In genomic region chr16:1688807-1689560, GRCh38 we compare ENCODE assay signal across 11 cellular contexts. TPM values are rescaled to one million over a fixed set of nuclear protein-coding genes. Genes with fewer than 3 reads are reported as not detected.
DNase-seq lines count a peak whose midpoint lies in the region; ATAC-seq, FAIRE-seq and TF ChIP-seq lines count a peak whose summit lies in the region.
"Had no signal": no experiment of that assay in that cellular context is flagged by ENCODE, and none has a peak within 500 bp of the region (broad histone marks: within the 10 kb centered on the region; RNA-seq: fewer than 3 reads in every experiment).

No MANE protein-coding gene starts in this region.

- H3K36me3 ChIP-seq in thoracic aorta (peaks cover 11% of the 10 kb centered on the region), ovary (no peaks in the 10 kb centered on the region)

- 78 to 83% (median 80%) methylated on average over 10 of the region's 10 CpGs for WGBS in ovary, 3 donors

- no peak overlapping the region for H3K4me3 Mint-ChIP-seq in CD14-positive monocyte
- H3K4me3 Mint-ChIP-seq: activated CD4-positive, alpha-beta memory T cell treated with anti-CD3 and anti-CD28 coated beads, Interleukin-2, amount 10 ng/mL, durations not matched to agents 7 days and 5 days; activated naive CD8-positive, alpha-beta T cell treated with anti-CD3 and anti-CD28 coated beads, Interleukin-2, amount 50 U/mL, for 24 hours had no signal

- TF ChIP-seq EP300 in Ishikawa (IDR thresholded peaks at IDR 0.05; ENCODE audit: borderline replicate concordance) (peak; percentile 77), ovary (IDR thresholded peaks at IDR 0.05) (no peak)

- intact Hi-C loops in CD14-positive monocyte (cut with micrococcal nuclease) = no loop called here
- intact Hi-C loops in ovary (cut with DNase I) = loop anchor here in 1 of 4 donors (10.0 kb wide), 1 partner anchor 1164 kb away; the partner anchor contains the start of gene CAPN15

- no peak for TF ChIP-seq CTCF in astrocyte of the spinal cord (IDR thresholded peaks at IDR 0.05; ENCODE audit: low read depth, low read length)
- TF ChIP-seq CTCF in thoracic aorta (IDR thresholded peaks at IDR 0.05) = no peak
- no peak for TF ChIP-seq CTCF in CD14-positive monocyte (IDR thresholded peaks at IDR 0.05)
- no peak for TF ChIP-seq CTCF in ovary (IDR thresholded peaks at IDR 0.05)

- TF ChIP-seq RAD21 in Ishikawa (IDR thresholded peaks at IDR 0.05; ENCODE audit: low read depth) = no peak

- in situ Hi-C loops in astrocyte of the spinal cord (cut with HindIII; ENCODE audit: low sequenced_read_pairs) = no loop called here

- no peak for TF ChIP-seq POLR2A in ovary (IDR thresholded peaks at IDR 0.05)

- H3K36me3 Mint-ChIP-seq in CD14-positive monocyte = peaks cover 62 to 84% of the 10 kb centered on the region in 2 donors

- H3K4me1 ChIP-seq in thoracic aorta (ENCODE audit: control insufficient read depth in 1 of 2, low read depth in 2 of 2) (peaks cover 3 to 43% of the 10 kb centered on the region in 2 donors), ovary (ENCODE audit: insufficient read depth) (no peaks in the 10 kb centered on the region)

- peak; percentile 96 for FAIRE-seq in islet of Langerhans (lab: Jason Lieb, UNC)

- H3K27ac Mint-ChIP-seq in CD14-positive monocyte = peak overlapping the region in 1 of 7 donors; percentile 61
- H3K27ac Mint-ChIP-seq: activated CD4-positive, alpha-beta memory T cell treated with anti-CD3 and anti-CD28 coated beads, Interleukin-2, amount 10 ng/mL, durations not matched to agents 7 days and 5 days; activated naive CD8-positive, alpha-beta T cell treated with anti-CD3 and anti-CD28 coated beads, Interleukin-2, amount 50 U/mL, for 24 hours had no signal

- H3K27me3 Mint-ChIP-seq in CD14-positive monocyte (ENCODE audit: low read depth in 3 of 3) = no peaks in the 10 kb centered on the region
- H3K27me3 Mint-ChIP-seq: activated CD4-positive, alpha-beta memory T cell treated with anti-CD3 and anti-CD28 coated beads, Interleukin-2, amount 10 ng/mL, durations not matched to agents 7 days and 5 days; activated naive CD8-positive, alpha-beta T cell treated with anti-CD3 and anti-CD28 coated beads, Interleukin-2, amount 50 U/mL, for 24 hours had no signal

- DNase-seq in astrocyte of the spinal cord (ENCODE audit: low read depth, low spot score) = peak; percentile 88
- peak; percentile 39 for DNase-seq in thoracic aorta (ENCODE audit: low spot score)
- no peak for DNase-seq in CD14-positive monocyte (ENCODE audit: low spot score)
- DNase-seq in ovary = no peak
- no peak for DNase-seq in NCI-H2171 treated with DMSO at 0.1 percent for 48 hours (lab: John Stamatoyannopoulos, UW)
- DNase-seq: activated CD4-positive, alpha-beta memory T cell treated with anti-CD3 and anti-CD28 coated beads, Interleukin-2, amount 10 ng/mL, durations not matched to agents 7 days and 5 days; activated naive CD8-positive, alpha-beta T cell treated with anti-CD3 and anti-CD28 coated beads, Interleukin-2, amount 50 U/mL, for 24 hours; DMS 273 treated with DMSO at 0.1 percent for 48 hours; KBM-7 had no signal

- H3K27me3 ChIP-seq in thoracic aorta (replicated peaks; ENCODE audit: insufficient read depth) = no peaks in the 10 kb centered on the region
- H3K27me3 ChIP-seq in ovary = no peaks in the 10 kb centered on the region

- H3K27ac ChIP-seq in thoracic aorta (peak overlapping the region; percentile 81 to 89), ovary (no peak overlapping the region)

- no peaks in the 10 kb centered on the region for H3K4me1 Mint-ChIP-seq in CD14-positive monocyte

- H3K4me3 ChIP-seq in astrocyte of the spinal cord (ENCODE audit: low read depth, low read length) = no peak overlapping the region
- H3K4me3 ChIP-seq in thoracic aorta = no peak overlapping the region
- H3K4me3 ChIP-seq in ovary = no peak overlapping the region

- H3K9me3 ChIP-seq in thoracic aorta = no peaks in the 10 kb centered on the region
- H3K9me3 ChIP-seq in ovary = no peaks in the 10 kb centered on the region

- ATAC-seq in thoracic aorta (ENCODE audit: insufficient number of reproducible peaks, low FRiP score, low read depth) = no peak
- ATAC-seq: activated naive CD8-positive, alpha-beta T cell treated with anti-CD3 and anti-CD28 coated beads, Interleukin-2, amount 50 U/mL, for 24 hours had no signal

- H3K9me3 Mint-ChIP-seq in CD14-positive monocyte = no peaks in the 10 kb centered on the region
- H3K9me3 Mint-ChIP-seq: activated CD4-positive, alpha-beta memory T cell treated with anti-CD3 and anti-CD28 coated beads, Interleukin-2, amount 10 ng/mL, durations not matched to agents 7 days and 5 days; activated naive CD8-positive, alpha-beta T cell treated with anti-CD3 and anti-CD28 coated beads, Interleukin-2, amount 50 U/mL, for 24 hours had no signal

TF ChIP-seq in Ishikawa, 13 proteins besides CTCF, POLR2A, EP300 and RAD21:
- TF ChIP-seq TCF12 (IDR thresholded peaks at IDR 0.05; ENCODE audit: low read depth) = peak; percentile 83; the same call in 1 of the 2 replicates
- peak; percentile 31 for TF ChIP-seq NFIC (IDR thresholded peaks at IDR 0.05)
- peak; percentile 94 for TF ChIP-seq TEAD4 (IDR thresholded peaks at IDR 0.05)
- TF ChIP-seq, protein P1, sequence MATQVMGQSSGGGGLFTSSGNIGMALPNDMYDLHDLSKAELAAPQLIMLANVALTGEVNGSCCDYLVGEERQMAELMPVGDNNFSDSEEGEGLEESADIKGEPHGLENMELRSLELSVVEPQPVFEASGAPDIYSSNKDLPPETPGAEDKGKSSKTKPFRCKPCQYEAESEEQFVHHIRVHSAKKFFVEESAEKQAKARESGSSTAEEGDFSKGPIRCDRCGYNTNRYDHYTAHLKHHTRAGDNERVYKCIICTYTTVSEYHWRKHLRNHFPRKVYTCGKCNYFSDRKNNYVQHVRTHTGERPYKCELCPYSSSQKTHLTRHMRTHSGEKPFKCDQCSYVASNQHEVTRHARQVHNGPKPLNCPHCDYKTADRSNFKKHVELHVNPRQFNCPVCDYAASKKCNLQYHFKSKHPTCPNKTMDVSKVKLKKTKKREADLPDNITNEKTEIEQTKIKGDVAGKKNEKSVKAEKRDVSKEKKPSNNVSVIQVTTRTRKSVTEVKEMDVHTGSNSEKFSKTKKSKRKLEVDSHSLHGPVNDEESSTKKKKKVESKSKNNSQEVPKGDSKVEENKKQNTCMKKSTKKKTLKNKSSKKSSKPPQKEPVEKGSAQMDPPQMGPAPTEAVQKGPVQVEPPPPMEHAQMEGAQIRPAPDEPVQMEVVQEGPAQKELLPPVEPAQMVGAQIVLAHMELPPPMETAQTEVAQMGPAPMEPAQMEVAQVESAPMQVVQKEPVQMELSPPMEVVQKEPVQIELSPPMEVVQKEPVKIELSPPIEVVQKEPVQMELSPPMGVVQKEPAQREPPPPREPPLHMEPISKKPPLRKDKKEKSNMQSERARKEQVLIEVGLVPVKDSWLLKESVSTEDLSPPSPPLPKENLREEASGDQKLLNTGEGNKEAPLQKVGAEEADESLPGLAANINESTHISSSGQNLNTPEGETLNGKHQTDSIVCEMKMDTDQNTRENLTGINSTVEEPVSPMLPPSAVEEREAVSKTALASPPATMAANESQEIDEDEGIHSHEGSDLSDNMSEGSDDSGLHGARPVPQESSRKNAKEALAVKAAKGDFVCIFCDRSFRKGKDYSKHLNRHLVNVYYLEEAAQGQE (IDR thresholded peaks at IDR 0.05; ENCODE audit: low read depth) = no peak
- TF ChIP-seq MAX (IDR thresholded peaks at IDR 0.05) = peak; percentile 66
- TF ChIP-seq YY1 (IDR thresholded peaks at IDR 0.05; ENCODE audit: low read depth) = no peak
- no peak for TF ChIP-seq EGR1 (IDR thresholded peaks at IDR 0.05)
- peak; percentile 46; the same call in 1 of the 2 replicates for TF ChIP-seq CREB1 (IDR thresholded peaks at IDR 0.05; ENCODE audit: low read depth)
- TF ChIP-seq CEBPB (IDR thresholded peaks at IDR 0.05) = peak; percentile 42; the same call in 1 of the 2 replicates

RNA-seq across cellular contexts. Expression of gene JPT2, which starts 10.9 kb away (rescaled TPM):
- 10 to 100 TPM; 17.1 to 26.1 TPM for total RNA-seq in thoracic aorta
- polyA plus RNA-seq in CD14-positive monocyte = 1 to 10 TPM; 5.8 to 7.5 TPM
- total RNA-seq in ovary = 10 to 100 TPM; 14.4 to 51.8 (median 44.1) TPM
- 10 to 100 TPM; 22.3 to 44.9 TPM for polyA plus RNA-seq in ovary

RNA-seq across cellular contexts. Expression of gene MAPK8IP3, which starts 17.0 kb away (rescaled TPM):
- total RNA-seq in thoracic aorta = 100 to 1,000 TPM; 109 to 111 TPM
- polyA plus RNA-seq in CD14-positive monocyte = 1 to 10 TPM; 1.1 to 2.1 TPM
- total RNA-seq in ovary = 100 to 1,000 TPM in 1 of 7 donors, 10 to 100 TPM in 6; 50.3 to 117 (median 75.5) TPM
- polyA plus RNA-seq in ovary = 10 to 100 TPM in 1 of 2 donors, 1 to 10 TPM in 1; 7.0 to 60.8 TPM

Comparison
In these comparisons a context has a peak if more than half of its experiments do, and no peak if none do; other contexts are left out.
1. DNase-seq: peak in astrocyte of the spinal cord (single experiment) and thoracic aorta (single experiment); none in CD14-positive monocyte (single experiment), ovary (0 of 5) and NCI-H2171 treated with DMSO at 0.1 percent for 48 hours (single experiment).
2. H3K27ac ChIP-seq: peak in thoracic aorta (2 of 2); none in ovary (0 of 2).